Comparison of ENCODE assay signal across 21 cellular contexts in genomic region chr2:195667974-195668373, GRCh38. TPM values are rescaled to one million over a fixed set of nuclear protein-coding genes. Genes with fewer than 3 reads are reported as not detected.
DNase-seq lines count a peak whose midpoint lies in the region; ATAC-seq, FAIRE-seq and TF ChIP-seq lines count a peak whose summit lies in the region.
"Had no signal": no experiment of that assay in that cellular context is flagged by ENCODE, and none has a peak within 500 bp of the region (broad histone marks: within the 10 kb centered on the region; RNA-seq: fewer than 3 reads in every experiment).

No MANE protein-coding gene starts in this region.

- H3K27me3 Mint-ChIP-seq in activated CD8-positive, alpha-beta T cell treated with anti-CD3 and anti-CD28 coated beads for 36 hours: no peaks in the 10 kb centered on the region
- no peaks in the 10 kb centered on the region for H3K27me3 Mint-ChIP-seq in activated CD8-positive, alpha-beta T cell treated with anti-CD3 and anti-CD28 coated beads, Interleukin-2, amount 10 ng/mL, durations not matched to agents 7 days and 5 days (ENCODE audit: low read depth)
- H3K27me3 Mint-ChIP-seq in CD8-positive, alpha-beta T cell (ENCODE audit: low read depth): no peaks in the 10 kb centered on the region
- H3K27me3 Mint-ChIP-seq: CD4-positive, alpha-beta memory T cell had no signal

- DNase-seq in activated CD8-positive, alpha-beta T cell treated with anti-CD3 and anti-CD28 coated beads for 36 hours: no peak
- no peak for DNase-seq in activated CD8-positive, alpha-beta T cell treated with anti-CD3 and anti-CD28 coated beads, Interleukin-2, amount 10 ng/mL, durations not matched to agents 7 days and 5 days
- DNase-seq in CD8-positive, alpha-beta T cell: no peak
- DNase-seq in K562 (ENCODE audit: extremely low read depth in 1 of 4, low spot score in 3 of 4) (no peak), pancreas (no peak), T1000 (lab: John Stamatoyannopoulos, UW) (no peak), HT-29 (ENCODE audit: low spot score) (no peak)
- DNase-seq: ACHN; BE2C; C1 segment of cervical spinal cord; Calu3; CD4-positive, alpha-beta memory T cell; DMS 273 treated with DMSO at 0.1 percent for 48 hours; DMS53; DND-41; EL; H9 had no signal

- H3K9ac ChIP-seq in K562 (ENCODE audit: insufficient read depth in 1 of 2, low read depth in 2 of 2, low read length in 2 of 2): no peak overlapping the region

- no peak overlapping the region for H2AFZ ChIP-seq in K562 (ENCODE audit: low read depth, low read length)

- H3K27ac Mint-ChIP-seq in activated CD8-positive, alpha-beta T cell treated with anti-CD3 and anti-CD28 coated beads for 36 hours: no peak overlapping the region
- no peak overlapping the region for H3K27ac Mint-ChIP-seq in activated CD8-positive, alpha-beta T cell treated with anti-CD3 and anti-CD28 coated beads, Interleukin-2, amount 10 ng/mL, durations not matched to agents 7 days and 5 days
- peak overlapping the region; percentile 9 for H3K27ac Mint-ChIP-seq in CD8-positive, alpha-beta T cell

- no peak for TF ChIP-seq RAD21 in K562 (CRISPR knock-in tag; conservative IDR thresholded peaks at IDR 0.05 in 1 of 2, IDR thresholded peaks at IDR 0.05 in 1 of 2)

- ATAC-seq in activated CD8-positive, alpha-beta T cell treated with anti-CD3 and anti-CD28 coated beads for 36 hours: peak; percentile 28
- ATAC-seq in activated CD8-positive, alpha-beta T cell treated with anti-CD3 and anti-CD28 coated beads, Interleukin-2, amount 10 ng/mL, durations not matched to agents 7 days and 5 days: no peak
- ATAC-seq in CD8-positive, alpha-beta T cell: no peak
- ATAC-seq in K562 (no peak), pancreas (no peak), HG03097 (IDR thresholded peaks at IDR 0.05; ENCODE audit: low FRiP score, unreplicated experiment) (no peak)
- ATAC-seq: GM12878 had no signal

- in situ Hi-C loops in K562 (cut with MboI): loop anchor here (25.0 kb wide), 1 partner anchor 394 kb away; the partner anchor contains the start of gene DNAH7

- no peak for TF ChIP-seq EP300 in K562 (IDR thresholded peaks at IDR 0.05; ENCODE audit: low read length)

- no TSS peak for BruUV-seq in K562 (replicated peaks; lab: Mats Ljungman, UMichigan)

- H3K27ac ChIP-seq in CD8-positive, alpha-beta T cell (ENCODE audit: low read depth, low read length): no peak overlapping the region
- H3K27ac ChIP-seq in K562 (ENCODE audit: extremely low read depth, low read depth, low read length) (no peak overlapping the region), pancreas (no peak overlapping the region)

- H3K36me3 Mint-ChIP-seq in activated CD8-positive, alpha-beta T cell treated with anti-CD3 and anti-CD28 coated beads for 36 hours (ENCODE audit: low read depth): peaks cover 4% of the 10 kb centered on the region
- H3K36me3 Mint-ChIP-seq in activated CD8-positive, alpha-beta T cell treated with anti-CD3 and anti-CD28 coated beads, Interleukin-2, amount 10 ng/mL, durations not matched to agents 7 days and 5 days (ENCODE audit: low read depth): peaks cover 7% of the 10 kb centered on the region
- H3K36me3 Mint-ChIP-seq in CD8-positive, alpha-beta T cell: peaks cover 4% of the 10 kb centered on the region

- TF ChIP-seq POLR2A in K562 (conservative IDR thresholded peaks at IDR 0.05): no peak

- no peaks in the 10 kb centered on the region for H3K36me3 ChIP-seq in CD8-positive, alpha-beta T cell (ENCODE audit: insufficient read depth, low read length)
- H3K36me3 ChIP-seq in K562 (ENCODE audit: control insufficient read depth, insufficient read depth, low read length) (peaks cover 5% of the 10 kb centered on the region; the same call in 2 of the 3 replicates), pancreas (no peaks in the 10 kb centered on the region)
- H3K36me3 ChIP-seq: BE2C had no signal

- TF ChIP-seq CTCF in activated CD8-positive, alpha-beta T cell treated with anti-CD3 and anti-CD28 coated beads for 36 hours (IDR thresholded peaks at IDR 0.05): no peak
- no peak for TF ChIP-seq CTCF in CD8-positive, alpha-beta T cell (IDR thresholded peaks at IDR 0.05)
- TF ChIP-seq CTCF in K562 (IDR thresholded peaks at IDR 0.05 in 2 of 3, conservative IDR thresholded peaks at IDR 0.05 in 1 of 3; ENCODE audit: insufficient read depth in 2 of 3, low read depth in 1 of 3, low read length in 3 of 3) (no peak), pancreas (IDR thresholded peaks at IDR 0.05) (no peak)

- no peak overlapping the region for H3K4me3 ChIP-seq in CD8-positive, alpha-beta T cell (ENCODE audit: low read depth, low read length)
- H3K4me3 ChIP-seq in K562: no peak overlapping the region
- no peak overlapping the region for H3K4me3 ChIP-seq in pancreas
- H3K4me3 ChIP-seq: GM12878 had no signal

- H3K9me3 ChIP-seq in CD8-positive, alpha-beta T cell (ENCODE audit: low read length): no peaks in the 10 kb centered on the region
- H3K9me3 ChIP-seq in K562 (replicated peaks; ENCODE audit: control insufficient read depth, insufficient read depth, low read depth, low read length) (no peaks in the 10 kb centered on the region), pancreas (no peaks in the 10 kb centered on the region)
- H3K9me3 ChIP-seq: BE2C had no signal

- H3K4me3 Mint-ChIP-seq in activated CD8-positive, alpha-beta T cell treated with anti-CD3 and anti-CD28 coated beads for 36 hours: no peak overlapping the region
- no peak overlapping the region for H3K4me3 Mint-ChIP-seq in activated CD8-positive, alpha-beta T cell treated with anti-CD3 and anti-CD28 coated beads, Interleukin-2, amount 10 ng/mL, durations not matched to agents 7 days and 5 days
- H3K4me3 Mint-ChIP-seq in CD8-positive, alpha-beta T cell: no peak overlapping the region
- H3K4me3 Mint-ChIP-seq: CD4-positive, alpha-beta memory T cell; H9 had no signal

- no peak for FAIRE-seq in K562 (lab: Jason Lieb, UNC)
- FAIRE-seq in pancreas (lab: Jason Lieb, UNC): peak; percentile 26
- FAIRE-seq: GM12878, GM19239, H1 had no signal

- CTCF ChIA-PET in activated CD8-positive, alpha-beta T cell treated with anti-CD3 and anti-CD28 coated beads for 36 hours (lab: Charles Lee): interaction anchor here (1.6 to 4.6 kb wide), 2 partner anchors 169 to 400 kb away, joined by 5 to 39 read pairs; partner anchors contain the start of gene DNAH7
- CTCF ChIA-PET in activated CD8-positive, alpha-beta T cell treated with anti-CD3 and anti-CD28 coated beads, Interleukin-2, amount 10 ng/mL, durations not matched to agents 7 days and 5 days (lab: Charles Lee): interaction anchor here (1.2 to 2.7 kb wide), 2 partner anchors 348 to 400 kb away, joined by 3 to 10 read pairs; partner anchors contain the start of gene DNAH7
- CTCF ChIA-PET in CD8-positive, alpha-beta T cell (lab: Charles Lee): interaction anchor here (1.3 kb wide), 1 partner anchor 82 kb away, joined by 3 read pairs; no protein-coding TSS in a partner anchor
- CTCF ChIA-PET in K562 (lab: Yijun Ruan, JAX; ENCODE audit: low intra/inter-chr PET ratio): no interaction called here

- H3K4me2 ChIP-seq in K562 (ENCODE audit: insufficient read depth, low read length): no peak overlapping the region

- H3K79me2 ChIP-seq in K562 (ENCODE audit: control insufficient read depth, insufficient read depth, low read length): peaks cover 76% of the 10 kb centered on the region

- intact Hi-C loops in activated CD8-positive, alpha-beta T cell treated with anti-CD3 and anti-CD28 coated beads for 36 hours (cut with micrococcal nuclease): loop anchor here (10.0 kb wide), 1 partner anchor 353 kb away; no protein-coding TSS in a partner anchor
- intact Hi-C loops in CD8-positive, alpha-beta T cell (cut with DNase I, micrococcal nuclease): loop anchor here (2.0 to 10.0 kb wide), 4 partner anchors 269 to 787 kb away; no protein-coding TSS in a partner anchor
- intact Hi-C loops in K562 (cut with micrococcal nuclease): loop anchor here (10.0 kb wide), 1 partner anchor 167 kb away; no protein-coding TSS in a partner anchor
- intact Hi-C loops in pancreas (cut with DNase I): no loop called here

- H3K4me1 Mint-ChIP-seq in activated CD8-positive, alpha-beta T cell treated with anti-CD3 and anti-CD28 coated beads for 36 hours (ENCODE audit: low read depth): peaks cover 36% of the 10 kb centered on the region
- peaks cover 6% of the 10 kb centered on the region for H3K4me1 Mint-ChIP-seq in activated CD8-positive, alpha-beta T cell treated with anti-CD3 and anti-CD28 coated beads, Interleukin-2, amount 10 ng/mL, durations not matched to agents 7 days and 5 days (ENCODE audit: low read depth)
- peaks cover 71% of the 10 kb centered on the region for H3K4me1 Mint-ChIP-seq in CD8-positive, alpha-beta T cell (ENCODE audit: low read depth)

- POLR2A ChIA-PET in activated CD8-positive, alpha-beta T cell treated with anti-CD3 and anti-CD28 coated beads for 36 hours (lab: Charles Lee): no interaction called here
- POLR2A ChIA-PET in activated CD8-positive, alpha-beta T cell treated with anti-CD3 and anti-CD28 coated beads, Interleukin-2, amount 10 ng/mL, durations not matched to agents 7 days and 5 days (lab: Charles Lee): no interaction called here
- POLR2A ChIA-PET in CD8-positive, alpha-beta T cell (lab: Charles Lee): no interaction called here
- POLR2A ChIA-PET in K562 (lab: Yijun Ruan, JAX): interaction anchor here (0.5 to 1.0 kb wide), 2 partner anchors 9 to 39 kb away, joined by 3 to 4 read pairs; no protein-coding TSS in a partner anchor

- H3K4me1 ChIP-seq in CD8-positive, alpha-beta T cell (ENCODE audit: insufficient read depth, low read length): peaks cover 42% of the 10 kb centered on the region
- H3K4me1 ChIP-seq in K562 (replicated peaks in 1 of 2; ENCODE audit: control insufficient read depth in 2 of 2, insufficient read depth in 2 of 2, low read length in 2 of 2) (peaks cover 0 to 1% of the 10 kb centered on the region in 2 experiments; a peak in 3 of 5 replicates), pancreas (peaks cover 0 to 11% (median 5%) of the 10 kb centered on the region in 3 donors)

- H3K27me3 ChIP-seq in CD8-positive, alpha-beta T cell (ENCODE audit: insufficient read depth, low read length): no peaks in the 10 kb centered on the region
- H3K27me3 ChIP-seq in K562 (ENCODE audit: control insufficient read depth in 2 of 2, insufficient read depth in 2 of 2, low read length in 2 of 2): no peaks in the 10 kb centered on the region
- H3K27me3 ChIP-seq in pancreas: no peaks in the 10 kb centered on the region
- H3K27me3 ChIP-seq: BE2C had no signal

- no peaks in the 10 kb centered on the region for H3K9me3 Mint-ChIP-seq in activated CD8-positive, alpha-beta T cell treated with anti-CD3 and anti-CD28 coated beads for 36 hours
- no peaks in the 10 kb centered on the region for H3K9me3 Mint-ChIP-seq in activated CD8-positive, alpha-beta T cell treated with anti-CD3 and anti-CD28 coated beads, Interleukin-2, amount 10 ng/mL, durations not matched to agents 7 days and 5 days (ENCODE audit: insufficient read depth)
- H3K9me3 Mint-ChIP-seq in CD8-positive, alpha-beta T cell: no peaks in the 10 kb centered on the region
- H3K9me3 Mint-ChIP-seq: CD4-positive, alpha-beta memory T cell; H9 had no signal

- H3K9me1 ChIP-seq in K562 (ENCODE audit: control insufficient read depth, insufficient read depth, low read length): no peaks in the 10 kb centered on the region

- no peaks in the 10 kb centered on the region for H4K20me1 ChIP-seq in K562 (replicated peaks; ENCODE audit: control insufficient read depth, insufficient read depth, low read length)

RNA-seq across cellular contexts. Expression of gene SLC39A10, which starts 10.9 kb away (rescaled TPM):
- 10 to 100 TPM; 25.6 to 25.8 TPM for total RNA-seq in activated CD8-positive, alpha-beta T cell treated with anti-CD3 and anti-CD28 coated beads for 36 hours
- 10 to 100 TPM; 49.0 to 50.9 TPM for total RNA-seq in activated CD8-positive, alpha-beta T cell treated with anti-CD3 and anti-CD28 coated beads, Interleukin-2, amount 10 ng/mL, durations not matched to agents 7 days and 5 days
- total RNA-seq in CD8-positive, alpha-beta T cell: 10 to 100 TPM; 35.0 to 36.3 TPM
- 34.4 and 95.3 TPM in 2 replicates for total RNA-seq in K562 (2011; cell fraction: chromatin; rRNA removed; ENCODE audit: low replicate concordance)
- total RNA-seq in K562 (2011; cell fraction: nucleolus; rRNA removed): 38.0 and 44.5 TPM in 2 replicates
- total RNA-seq in K562 (2011; cell fraction: nucleoplasm; rRNA removed): 59.2 and 86.5 TPM in 2 replicates
- total RNA-seq in K562 (2014; rRNA removed): 16.7 and 20.6 TPM in 2 replicates
- 40.1 and 42.6 TPM in 2 replicates for total RNA-seq in K562 (2014; rRNA removed; fragmentation: Illumina TruSeq; extraction: Trizol)
- 36.5 and 37.7 TPM in 2 replicates for total RNA-seq in K562 (2015; rRNA removed; fragmentation: Illumina TruSeq; extraction: Trizol)
- total RNA-seq in K562 (2021): 34.8 and 35.5 TPM in 2 replicates
- polyA plus RNA-seq in K562 (2011; rRNA removed): 34.2 and 37.8 TPM in 2 replicates
- polyA plus RNA-seq in K562 (2011; cell fraction: cytosol; rRNA removed): 7.7 and 16.7 TPM in 2 replicates
- polyA plus RNA-seq in K562 (2011; cell fraction: nucleus; rRNA removed): 18.3 and 28.9 TPM in 2 replicates
- polyA plus RNA-seq in K562 (2012): 13.0 and 15.7 TPM in 2 replicates
- 20.6 and 23.1 TPM in 2 replicates for polyA plus RNA-seq in K562 (2014; fragmentation: Illumina TruSeq; extraction: Trizol)
- polyA plus RNA-seq in K562 (2014; fragmentation: Nextera tagmentation; extraction: Ambion mirVana): 10 to 100 TPM; 14.5 to 18.2 TPM
- polyA plus RNA-seq in K562 (2014; rRNA removed): 12.5 and 13.7 TPM in 2 replicates
- 118 and 121 TPM in 2 replicates for polyA minus RNA-seq in K562 (2011; rRNA and poly(A)+ RNA removed)
- polyA minus RNA-seq in K562 (2011; cell fraction: cytosol; rRNA and poly(A)+ RNA removed): 26.0 and 45.5 TPM in 2 replicates
- 28.3 and 51.6 TPM in 2 replicates for polyA minus RNA-seq in K562 (2011; cell fraction: nucleus; rRNA and poly(A)+ RNA removed)
- total RNA-seq in pancreas: 10 to 100 TPM; 10.6 to 17.3 (median 11.3) TPM
- polyA plus RNA-seq in pancreas: 1 to 10 TPM; 6.3 to 8.5 TPM
- 7.6 and 10.3 TPM in 2 replicates for total RNA-seq in HT-29 (2014; rRNA removed; shearing (Covaris generic))

Comparison
In these comparisons a context has a peak if more than half of its experiments do, and no peak if none do; other contexts are left out.
1. intact Hi-C loops: an anchor here in activated CD8-positive, alpha-beta T cell treated with anti-CD3 and anti-CD28 coated beads for 36 hours (10.0 kb wide), CD8-positive, alpha-beta T cell (2.0 to 10.0 kb wide) and K562 (10.0 kb wide); none called in pancreas.